In genomic region chr2:161952722-161953322, GRCh38 we compare ENCODE assay signal across 22 cellular contexts.
DNase-seq lines count a peak whose midpoint lies in the region; ATAC-seq, FAIRE-seq and TF ChIP-seq lines count a peak whose summit lies in the region.
"Had no signal": no experiment of that assay in that cellular context is flagged by ENCODE, and none has a peak within 500 bp of the region (broad histone marks: within the 10 kb centered on the region; RNA-seq: fewer than 3 reads in every experiment).

No MANE protein-coding gene starts in this region.

- no peak for TF ChIP-seq CTCF in natural killer cell (IDR thresholded peaks at IDR 0.05)
- no peak for TF ChIP-seq CTCF in body of pancreas (IDR thresholded peaks at IDR 0.05)
- TF ChIP-seq CTCF in heart right ventricle (IDR thresholded peaks at IDR 0.05): no peak

- H3K27ac ChIP-seq in body of pancreas (no peak overlapping the region), heart right ventricle (no peak overlapping the region)
- H3K27ac ChIP-seq: neural progenitor cell, SJCRH30 had no signal

- H3K4me1 Mint-ChIP-seq in activated T-helper 17 cell treated with anti-CD3 and anti-CD28 coated beads, Interleukin-2, amount 50 U/mL, for 72 hours: peaks cover 40% of the 10 kb centered on the region
- peaks cover 45 to 48% of the 10 kb centered on the region in 2 donors for H3K4me1 Mint-ChIP-seq in natural killer cell
- H3K4me1 Mint-ChIP-seq: neural progenitor cell had no signal

- H3K9me3 ChIP-seq in body of pancreas: no peaks in the 10 kb centered on the region
- H3K9me3 ChIP-seq in heart right ventricle: no peaks in the 10 kb centered on the region
- H3K9me3 ChIP-seq: HAP-1, MG63, SJCRH30 had no signal

- DNase-seq in activated T-cell treated with anti-CD3 and anti-CD28 coated beads for 24 hours (ENCODE audit: low read depth) (peak; percentile 14), GM19239 (ENCODE audit: insufficient read length, low spot score) (no peak), natural killer cell (no peak), NCI-H2107 (lab: John Stamatoyannopoulos, UW) (no peak), body of pancreas (no peak), heart right ventricle (no peak)
- DNase-seq in activated T-cell treated with anti-CD3 and anti-CD28 coated beads, Interleukin-2, amount 50 U/mL, for 48 hours: no peak
- DNase-seq: anterior cingulate cortex; DMS79; effector CD8-positive, alpha-beta T cell; glutamatergic neuron; MG63; midbrain; NCI-H146; SJCRH30; stimulated activated CD8-positive, alpha-beta memory T cell treated with anti-CD3 and anti-CD28 coated beads, Interleukin-4, amount 100 ng/mL, for 48 hours had no signal

- intact Hi-C loops in natural killer cell (cut with micrococcal nuclease) (no loop called here), body of pancreas (cut with DNase I) (no loop called here), heart right ventricle (cut with DNase I) (no loop called here)

- H3K4me1 ChIP-seq in body of pancreas: no peaks in the 10 kb centered on the region
- peaks cover 0 to 10% (median 0%) of the 10 kb centered on the region in 9 donors for H3K4me1 ChIP-seq in heart right ventricle
- H3K4me1 ChIP-seq: HAP-1, neural progenitor cell had no signal

- H3K27me3 Mint-ChIP-seq in activated T-helper 17 cell treated with anti-CD3 and anti-CD28 coated beads, Interleukin-2, amount 50 U/mL, for 72 hours: no peaks in the 10 kb centered on the region
- H3K27me3 Mint-ChIP-seq in natural killer cell (ENCODE audit: low read depth in 2 of 2): no peaks in the 10 kb centered on the region

- H3K27ac Mint-ChIP-seq in activated T-helper 17 cell treated with anti-CD3 and anti-CD28 coated beads, Interleukin-2, amount 50 U/mL, for 72 hours: peak overlapping the region; percentile 90
- H3K27ac Mint-ChIP-seq in natural killer cell: peak overlapping the region; percentile 32 to 65
- H3K27ac Mint-ChIP-seq: neural progenitor cell, WTC11 had no signal

- no peak for TF ChIP-seq POLR2A in body of pancreas (IDR thresholded peaks at IDR 0.05)

- peaks cover 8% of the 10 kb centered on the region for H3K36me3 Mint-ChIP-seq in activated T-helper 17 cell treated with anti-CD3 and anti-CD28 coated beads, Interleukin-2, amount 50 U/mL, for 72 hours (ENCODE audit: low read depth)
- no peaks in the 10 kb centered on the region for H3K36me3 Mint-ChIP-seq in natural killer cell
- H3K36me3 Mint-ChIP-seq: neural progenitor cell, WTC11 had no signal

- WGBS in body of pancreas, 2 donors: 71 to 79% methylated on average over 4 of the region's 4 CpGs
- 81 to 89% methylated on average over 4 of the region's 4 CpGs for WGBS in heart right ventricle, 2 donors

- H3K4me3 Mint-ChIP-seq in activated T-helper 17 cell treated with anti-CD3 and anti-CD28 coated beads, Interleukin-2, amount 50 U/mL, for 72 hours: peak overlapping the region; percentile 59
- peak overlapping the region; percentile 63 for H3K4me3 Mint-ChIP-seq in natural killer cell
- H3K4me3 Mint-ChIP-seq: neural progenitor cell, WTC11 had no signal

- H3K36me3 ChIP-seq in body of pancreas (replicated peaks in 1 of 2; ENCODE audit: insufficient read depth in 1 of 2, low read depth in 2 of 2) (no peaks in the 10 kb centered on the region), heart right ventricle (no peaks in the 10 kb centered on the region)
- H3K36me3 ChIP-seq: HAP-1, MG63, neural progenitor cell, SJCRH30 had no signal

- peak; percentile 31 for FAIRE-seq in GM19239 (lab: Jason Lieb, UNC)

- H3K27me3 ChIP-seq in body of pancreas: no peaks in the 10 kb centered on the region
- peaks cover 0 to 26% (median 0%) of the 10 kb centered on the region in 7 donors for H3K27me3 ChIP-seq in heart right ventricle
- H3K27me3 ChIP-seq: MG63, SJCRH30 had no signal

- H3K4me3 ChIP-seq in body of pancreas (no peak overlapping the region), heart right ventricle (no peak overlapping the region)
- H3K4me3 ChIP-seq: HAP-1, MG63, neural progenitor cell, SJCRH30, smooth muscle cell had no signal

- ATAC-seq in activated T-helper 17 cell treated with anti-CD3 and anti-CD28 coated beads, Interleukin-2, amount 50 U/mL, for 72 hours (replicated peaks): peak; percentile 77
- peak; percentile 22 to 55 (median 35) for ATAC-seq in natural killer cell
- ATAC-seq in body of pancreas: no peak
- ATAC-seq in heart right ventricle: no peak
- ATAC-seq: left lobe of liver, WTC11 had no signal

- no peaks in the 10 kb centered on the region for H3K9me3 Mint-ChIP-seq in activated T-helper 17 cell treated with anti-CD3 and anti-CD28 coated beads, Interleukin-2, amount 50 U/mL, for 72 hours
- H3K9me3 Mint-ChIP-seq in natural killer cell: no peaks in the 10 kb centered on the region
- H3K9me3 Mint-ChIP-seq: neural progenitor cell, WTC11 had no signal

Comparison
In these comparisons a context has a peak if more than half of its experiments do, and no peak if none do; other contexts are left out.
1. ATAC-seq: peak in activated T-helper 17 cell treated with anti-CD3 and anti-CD28 coated beads, Interleukin-2, amount 50 U/mL, for 72 hours (single experiment) and natural killer cell (3 of 3); none in body of pancreas (single experiment) and heart right ventricle (0 of 8).